Comparison of ENCODE assay signal across 27 cellular contexts in the genomic region with DNA sequence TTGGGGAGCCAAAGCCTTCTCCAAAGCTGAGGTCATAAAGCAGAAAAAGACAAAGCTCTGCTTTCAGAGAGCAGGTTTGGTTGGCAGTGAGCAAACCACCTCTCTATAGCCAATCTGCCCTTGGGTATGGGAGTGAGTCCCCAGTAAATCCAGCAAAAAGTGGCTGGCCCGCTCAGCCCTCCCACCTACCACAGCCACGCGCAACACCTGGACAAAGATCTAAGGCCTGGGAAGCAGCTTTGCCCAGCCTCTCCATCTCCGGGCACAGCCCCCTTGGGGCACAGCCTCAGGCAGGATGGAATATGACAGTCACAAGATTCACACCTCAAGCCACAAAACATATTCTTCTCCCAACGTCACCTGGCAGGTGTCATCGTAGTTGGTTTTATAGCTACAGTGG.
"Had no signal": no experiment of that assay in that cellular context is flagged by ENCODE, and none has a peak within 500 bp of the region (broad histone marks: within the 10 kb centered on the region; RNA-seq: fewer than 3 reads in every experiment).

No MANE protein-coding gene starts in this region.

- H3K4me1 Mint-ChIP-seq: neural progenitor cell had no signal

- H3K36me3 Mint-ChIP-seq: natural killer cell, neural progenitor cell had no signal

- ATAC-seq: naive thymus-derived CD4-positive, alpha-beta T cell; natural killer cell; pancreas; right cardiac atrium; sciatic nerve; stimulated activated naive B cell treated with anti-CD40 and anti-IgM and Interleukin-4, amounts not matched to agents 10 μg/mL and 1 μg/mL and 100 μg/mL, for 72 hours had no signal

- H3K27ac ChIP-seq: neural progenitor cell, pancreas, prostate gland, skin epidermis, spleen, stomach, thoracic aorta, thyroid gland, tibial nerve, upper lobe of left lung, vagina had no signal

- H3K9ac ChIP-seq: neural progenitor cell had no signal

- H3K27me3 ChIP-seq: neural progenitor cell, pancreas, spleen, stomach, thyroid gland, tibial nerve, upper lobe of left lung, vagina had no signal

- H3K4me3 ChIP-seq: neural progenitor cell, pancreas, prostate gland, skin epidermis, smooth muscle cell, spleen, stomach, thoracic aorta, thyroid gland, tibial nerve, upper lobe of left lung, vagina had no signal

- H3K4me3 Mint-ChIP-seq: naive thymus-derived CD4-positive, alpha-beta T cell; natural killer cell; nephron; neural progenitor cell; stimulated activated naive B cell treated with anti-CD40 and anti-IgM and Interleukin-4, amounts not matched to agents 10 μg/mL and 1 μg/mL and 100 μg/mL, for 72 hours; stimulated activated naive CD8-positive, alpha-beta T cell treated with anti-CD3 and anti-CD28 coated beads, Interleukin-15, Interleukin-2, amounts not matched to agents 100 ng/mL and 50 ng/mL, for 24 hours had no signal

- H3K27ac Mint-ChIP-seq: naive thymus-derived CD4-positive, alpha-beta T cell; natural killer cell; neural progenitor cell; stimulated activated naive B cell treated with anti-CD40 and anti-IgM and Interleukin-4, amounts not matched to agents 10 μg/mL and 1 μg/mL and 100 μg/mL, for 72 hours; stimulated activated naive CD8-positive, alpha-beta T cell treated with anti-CD3 and anti-CD28 coated beads, Interleukin-15, Interleukin-2, amounts not matched to agents 100 ng/mL and 50 ng/mL, for 24 hours had no signal

- H3K9me3 ChIP-seq: pancreas, prostate gland, stomach, thoracic aorta, thyroid gland, tibial nerve, upper lobe of left lung, vagina had no signal

- H3K4me2 ChIP-seq: neural progenitor cell, smooth muscle cell had no signal

- DNase-seq: naive thymus-derived CD4-positive, alpha-beta T cell; natural killer cell; nucleus accumbens; pancreas; right cardiac atrium; spleen; stimulated activated CD4-positive, alpha-beta T cell treated with anti-CD3 and anti-CD28 coated beads, Interleukin-12 subunit alpha, Interleukin-12 subunit beta, amount 100 ng/mL, for 4 hours; stimulated activated CD4-positive, alpha-beta T cell treated with anti-CD3 and anti-CD28 coated beads, Interleukin-1b, Interleukin-23, amount 100 ng/mL, for 48 hours; stimulated activated CD4-positive, alpha-beta T cell treated with anti-CD3 and anti-CD28 coated beads, Interleukin-4, amount 100 ng/mL, for 1 hour; stimulated activated CD4-positive, alpha-beta T cell treated with anti-CD3 and anti-CD28 coated beads, Interleukin-4, amount 100 ng/mL, for 4 hours; stimulated activated CD8-positive, alpha-beta memory T cell treated with anti-CD3 and anti-CD28 coated beads, Interleukin-4, amount 100 ng/mL, for 48 hours; stimulated activated naive B cell treated with anti-CD40 and anti-IgM and Interleukin-4, amounts not matched to agents 10 μg/mL and 1 μg/mL and 100 μg/mL, for 72 hours; stimulated activated naive CD4-positive, alpha-beta T cell treated with Interleukin-2 at 50 U/mL for 16 hours; stomach; thyroid gland; trophoblast cell; upper lobe of left lung had no signal

- H3K9me3 Mint-ChIP-seq: natural killer cell; nephron; neural progenitor cell; stimulated activated naive CD8-positive, alpha-beta T cell treated with anti-CD3 and anti-CD28 coated beads, Interleukin-15, Interleukin-2, amounts not matched to agents 100 ng/mL and 50 ng/mL, for 24 hours had no signal

- H2AFZ ChIP-seq: neural progenitor cell had no signal

- H3K27me3 Mint-ChIP-seq: stimulated activated naive B cell treated with anti-CD40 and anti-IgM and Interleukin-4, amounts not matched to agents 10 μg/mL and 1 μg/mL and 100 μg/mL, for 72 hours; stimulated activated naive CD8-positive, alpha-beta T cell treated with anti-CD3 and anti-CD28 coated beads, Interleukin-15, Interleukin-2, amounts not matched to agents 100 ng/mL and 50 ng/mL, for 24 hours had no signal

- H3K36me3 ChIP-seq: neural progenitor cell, pancreas, prostate gland, spleen, stomach, thoracic aorta, thyroid gland, tibial nerve, upper lobe of left lung, vagina had no signal
